In genomic region chr20:32432277-32432676, GRCh38 we compare ENCODE assay signal across 23 cellular contexts.
DNase-seq lines count a peak whose midpoint lies in the region; ATAC-seq and TF ChIP-seq lines count a peak whose summit lies in the region.
"Had no signal": no experiment of that assay in that cellular context is flagged by ENCODE, and none has a peak within 500 bp of the region (broad histone marks: within the 10 kb centered on the region; RNA-seq: fewer than 3 reads in every experiment).

No MANE protein-coding gene starts in this region.

- H3K4me1 Mint-ChIP-seq in activated naive CD8-positive, alpha-beta T cell treated with anti-CD3 and anti-CD28 coated beads for 36 hours: no peaks in the 10 kb centered on the region
- H3K4me1 Mint-ChIP-seq in stimulated activated effector memory CD8-positive, alpha-beta T cell treated with anti-CD3 and anti-CD28 coated beads, Interleukin-12 subunit alpha, Interleukin-12 subunit beta, amount 100 ng/mL, for 72 hours: peaks cover 6% of the 10 kb centered on the region

- H3K27ac Mint-ChIP-seq in activated naive CD8-positive, alpha-beta T cell treated with anti-CD3 and anti-CD28 coated beads for 36 hours: peak overlapping the region; percentile 23
- H3K27ac Mint-ChIP-seq in stimulated activated effector memory CD8-positive, alpha-beta T cell treated with anti-CD3 and anti-CD28 coated beads, Interleukin-12 subunit alpha, Interleukin-12 subunit beta, amount 100 ng/mL, for 72 hours: peak overlapping the region; percentile 54
- H3K27ac Mint-ChIP-seq: memory B cell had no signal

- H3K27ac ChIP-seq in cardiac muscle cell: peak overlapping the region; percentile 89
- H3K27ac ChIP-seq: ovary, right lobe of liver had no signal

- intact Hi-C loops in left cardiac atrium (cut with DNase I) (no loop called here), sciatic nerve (cut with DNase I) (no loop called here)

- no peak for ATAC-seq in left cardiac atrium
- no peak for ATAC-seq in stimulated activated effector memory CD8-positive, alpha-beta T cell treated with anti-CD3 and anti-CD28 coated beads, Interleukin-12 subunit alpha, Interleukin-12 subunit beta, amount 100 ng/mL, for 72 hours
- ATAC-seq in sciatic nerve: no peak
- ATAC-seq: gastrocnemius medialis, Right ventricle myocardium inferior had no signal

- no peaks in the 10 kb centered on the region for H3K9me3 ChIP-seq in cardiac muscle cell (ENCODE audit: low read depth)
- H3K9me3 ChIP-seq: esophagus muscularis mucosa, gastrocnemius medialis, ovary, right lobe of liver had no signal

- H3K36me3 Mint-ChIP-seq in activated naive CD8-positive, alpha-beta T cell treated with anti-CD3 and anti-CD28 coated beads for 36 hours: peaks cover 33% of the 10 kb centered on the region
- peaks cover 100% of the 10 kb centered on the region for H3K36me3 Mint-ChIP-seq in stimulated activated effector memory CD8-positive, alpha-beta T cell treated with anti-CD3 and anti-CD28 coated beads, Interleukin-12 subunit alpha, Interleukin-12 subunit beta, amount 100 ng/mL, for 72 hours

- TF ChIP-seq CTCF in cardiac muscle cell (IDR thresholded peaks at IDR 0.05; ENCODE audit: low read depth, low read length): no peak

- DNase-seq in cardiac muscle cell (ENCODE audit: low read depth in 1 of 2, low spot score in 1 of 2): no peak
- DNase-seq in left cardiac atrium: no peak
- DNase-seq in NCI-H2107 (lab: John Stamatoyannopoulos, UW): peak; percentile 4
- DNase-seq in activated naive CD8-positive, alpha-beta T cell treated with anti-CD3 and anti-CD28 coated beads for 36 hours: no peak
- no peak for DNase-seq in stimulated activated effector memory CD8-positive, alpha-beta T cell treated with anti-CD3 and anti-CD28 coated beads, Interleukin-12 subunit alpha, Interleukin-12 subunit beta, amount 100 ng/mL, for 72 hours (ENCODE audit: low spot score in 2 of 2)
- DNase-seq in NCI-H1436 (lab: John Stamatoyannopoulos, UW): no peak
- no peak for DNase-seq in sciatic nerve (ENCODE audit: low spot score)
- DNase-seq: activated CD4-positive, alpha-beta T cell treated with anti-CD3 and anti-CD28 coated beads, Interleukin-2, amount 50 U/mL, for 4 hours; activated naive CD4-positive, alpha-beta T cell treated with anti-CD3 and anti-CD28 coated beads, Interleukin-2, amount 50 U/mL, for 16 hours; DND-41; effector CD8-positive, alpha-beta T cell; gastrocnemius medialis; GOT3; kidney; MM.1S; naive B cell; NCI-H187; NCI-H69; ovary; right lobe of liver had no signal

- H3K4me1 ChIP-seq in cardiac muscle cell (ENCODE audit: low read depth): peaks cover 23% of the 10 kb centered on the region

- no peaks in the 10 kb centered on the region for H3K9me3 Mint-ChIP-seq in activated naive CD8-positive, alpha-beta T cell treated with anti-CD3 and anti-CD28 coated beads for 36 hours
- H3K9me3 Mint-ChIP-seq in stimulated activated effector memory CD8-positive, alpha-beta T cell treated with anti-CD3 and anti-CD28 coated beads, Interleukin-12 subunit alpha, Interleukin-12 subunit beta, amount 100 ng/mL, for 72 hours: no peaks in the 10 kb centered on the region
- H3K9me3 Mint-ChIP-seq: memory B cell, naive B cell had no signal

- no peaks in the 10 kb centered on the region for H3K27me3 Mint-ChIP-seq in activated naive CD8-positive, alpha-beta T cell treated with anti-CD3 and anti-CD28 coated beads for 36 hours
- H3K27me3 Mint-ChIP-seq: memory B cell, naive B cell had no signal

- H3K27me3 ChIP-seq in cardiac muscle cell: no peaks in the 10 kb centered on the region
- H3K27me3 ChIP-seq: esophagus muscularis mucosa, gastrocnemius medialis, ovary, right lobe of liver had no signal

- peaks cover 68% of the 10 kb centered on the region for H3K36me3 ChIP-seq in cardiac muscle cell
- H3K36me3 ChIP-seq: ovary had no signal

- no peak overlapping the region for H3K4me3 ChIP-seq in cardiac muscle cell
- H3K4me3 ChIP-seq: esophagus muscularis mucosa, gastrocnemius medialis, ovary, right lobe of liver had no signal

- H3K4me3 Mint-ChIP-seq in activated naive CD8-positive, alpha-beta T cell treated with anti-CD3 and anti-CD28 coated beads for 36 hours: no peak overlapping the region
- no peak overlapping the region for H3K4me3 Mint-ChIP-seq in stimulated activated effector memory CD8-positive, alpha-beta T cell treated with anti-CD3 and anti-CD28 coated beads, Interleukin-12 subunit alpha, Interleukin-12 subunit beta, amount 100 ng/mL, for 72 hours
- H3K4me3 Mint-ChIP-seq: memory B cell had no signal
